Comparison of ENCODE assay signal across 8 cellular contexts in the genomic region with DNA sequence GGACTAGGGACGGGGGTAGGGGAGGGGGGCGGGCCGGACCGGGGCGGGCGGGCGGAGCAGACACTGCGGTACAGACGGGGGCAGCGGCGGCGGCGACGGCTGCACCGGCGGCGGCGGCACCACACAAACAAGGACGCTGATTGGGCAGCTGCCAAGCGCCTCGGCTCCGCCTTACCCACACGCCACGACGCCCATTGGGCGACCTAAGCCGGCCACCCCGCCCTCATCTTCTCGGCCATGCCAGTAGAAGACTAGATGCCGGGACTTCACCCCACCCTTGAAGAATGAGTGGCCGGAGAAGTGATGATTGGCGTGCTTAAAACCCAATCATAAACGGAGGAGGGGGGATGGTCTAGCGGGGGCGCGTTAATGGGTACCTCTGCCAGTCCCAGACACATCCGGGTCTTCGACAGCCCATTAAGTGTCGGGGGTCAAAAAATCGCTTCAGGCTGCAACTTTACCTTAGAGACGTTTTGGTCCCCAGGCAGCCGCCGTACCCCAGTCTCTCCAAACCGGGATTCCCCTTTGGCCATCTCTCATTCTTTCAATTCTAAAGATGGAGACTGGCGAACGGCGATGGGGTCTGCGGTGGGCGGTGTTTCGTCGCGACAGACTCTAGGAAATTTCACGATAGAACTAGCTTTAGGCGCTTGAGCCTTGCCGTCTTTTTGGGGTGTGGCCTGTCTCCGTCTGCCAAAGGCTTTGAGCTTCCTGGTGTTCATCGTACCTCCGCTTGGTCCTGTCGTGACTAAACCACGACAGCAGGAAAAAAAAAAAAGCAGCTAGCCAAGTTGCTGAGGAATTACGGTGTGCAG. TPM values are rescaled to one million over a fixed set of nuclear protein-coding genes. Genes with fewer than 3 reads are reported as not detected.
A peak's percentile ranks its signal among the peaks of the same experiment; 100 is the strongest.
DNase-seq lines count a peak whose midpoint lies in the region; ATAC-seq lines count a peak whose summit lies in the region.

A gene (minus strand): TSS at position 135 of the 815 bp plus-strand sequence. CDS start 94,625 bp downstream, outside the sequence.

- H3K36me3 Mint-ChIP-seq in activated CD4-positive, alpha-beta T cell treated with anti-CD3 and anti-CD28 coated beads for 36 hours (ENCODE audit: low read depth): peaks cover 12% of the 10 kb centered on the region

- no peaks in the 10 kb centered on the region for H3K9me3 Mint-ChIP-seq in activated CD4-positive, alpha-beta T cell treated with anti-CD3 and anti-CD28 coated beads for 36 hours (ENCODE audit: low read depth)

- H3K27ac Mint-ChIP-seq in activated CD4-positive, alpha-beta T cell treated with anti-CD3 and anti-CD28 coated beads for 36 hours: peak within 1 kb of the TSS; percentile 97

- peaks cover 36% of the 10 kb centered on the region for H3K4me1 Mint-ChIP-seq in activated CD4-positive, alpha-beta T cell treated with anti-CD3 and anti-CD28 coated beads for 36 hours

- DNase-seq in Ammon's horn (ENCODE audit: low spot score) (peak; percentile 100), GM19238 (ENCODE audit: insufficient read length, low spot score) (peak; percentile 91), NCI-H524 (lab: John Stamatoyannopoulos, UW) (peak; percentile 100), kidney tubule cell (ENCODE audit: low spot score) (peak; percentile 100)
- peak; percentile 99 for DNase-seq in activated CD4-positive, alpha-beta T cell treated with anti-CD3 and anti-CD28 coated beads for 36 hours
- DNase-seq in stimulated activated CD4-positive, alpha-beta T cell treated with anti-CD3 and anti-CD28 coated beads, Interleukin-1b, Interleukin-23, amount 100 ng/mL, for 24 hours (ENCODE audit: low read depth in 4 of 4, low spot score in 1 of 4): peak; percentile 92 to 99 (median 94)

- H3K27ac ChIP-seq in cingulate gyrus (ENCODE audit: low read depth, low read length): peak within 1 kb of the TSS; percentile 94

- CTCF ChIA-PET in activated CD4-positive, alpha-beta T cell treated with anti-CD3 and anti-CD28 coated beads for 36 hours (lab: Charles Lee): interaction anchor here (0.5 to 4.1 kb wide), 13 partner anchors 12 to 1048 kb away, joined by 3 to 12 read pairs (median 3); a partner anchor contains a TSS

- intact Hi-C loops in activated CD4-positive, alpha-beta T cell treated with anti-CD3 and anti-CD28 coated beads for 36 hours (cut with DNase I, micrococcal nuclease): loop anchor here (1.0 to 5.0 kb wide), 21 partner anchors 21 to 684 kb away; a partner anchor contains a TSS

- ATAC-seq in HG03442 (IDR thresholded peaks at IDR 0.05; ENCODE audit: unreplicated experiment): peak; percentile 92
- peak; percentile 94 for ATAC-seq in activated CD4-positive, alpha-beta T cell treated with anti-CD3 and anti-CD28 coated beads for 36 hours

- peak within 1 kb of the TSS; percentile 89 for H3K4me3 Mint-ChIP-seq in activated CD4-positive, alpha-beta T cell treated with anti-CD3 and anti-CD28 coated beads for 36 hours

- no peaks in the 10 kb centered on the region for H3K27me3 Mint-ChIP-seq in activated CD4-positive, alpha-beta T cell treated with anti-CD3 and anti-CD28 coated beads for 36 hours

- POLR2A ChIA-PET in activated CD4-positive, alpha-beta T cell treated with anti-CD3 and anti-CD28 coated beads for 36 hours (lab: Charles Lee): interaction anchor here (0.9 to 3.6 kb wide), 6 partner anchors 18 to 69 kb away, joined by 3 to 24 read pairs (median 6); a partner anchor contains a TSS

RNA-seq across cellular contexts. Expression of the gene that starts here (rescaled TPM):
- 10 to 100 TPM; 57.0 to 63.9 TPM for total RNA-seq in activated CD4-positive, alpha-beta T cell treated with anti-CD3 and anti-CD28 coated beads for 36 hours

Comparison
In these comparisons a context has a peak if more than half of its experiments do, and no peak if none do; other contexts are left out.
1. Peak in every context shown above with its lines: DNase-seq, ATAC-seq and H3K27ac ChIP-seq.